In the genomic region with DNA sequence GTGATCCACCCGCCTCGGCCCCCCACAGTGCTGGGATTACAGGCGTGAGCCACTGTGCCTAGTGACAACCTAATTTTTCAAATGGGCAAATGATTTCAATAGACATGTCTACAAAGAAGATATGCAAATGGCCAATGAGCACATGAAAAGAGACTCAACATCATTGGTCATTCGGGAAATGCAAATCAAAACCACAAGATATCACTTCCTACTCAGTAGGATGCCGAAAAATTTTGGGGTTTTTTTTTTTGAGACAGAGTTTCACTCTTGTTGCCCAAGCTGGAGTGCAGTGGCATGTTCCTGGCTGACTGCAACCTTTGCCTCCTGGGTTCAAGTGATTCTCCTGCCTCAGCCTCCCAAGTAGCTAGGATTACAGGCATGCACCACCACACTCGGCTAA, we compare ENCODE assay signal across 11 cellular contexts. TPM values are rescaled to one million over a fixed set of nuclear protein-coding genes. Genes with fewer than 3 reads are reported as not detected.
"Had no signal": no experiment of that assay in that cellular context is flagged by ENCODE, and none has a peak within 500 bp of the region (broad histone marks: within the 10 kb centered on the region; RNA-seq: fewer than 3 reads in every experiment).

No MANE protein-coding gene starts in this region.

RNA-seq across cellular contexts. Expression of a gene that starts 13.1 kb away (rescaled TPM):
- total RNA-seq: activated CD4-positive, alpha-beta memory T cell treated with anti-CD3 and anti-CD28 coated beads for 36 hours; activated CD4-positive, alpha-beta T cell treated with anti-CD3 and anti-CD28 coated beads, Interleukin-2, amount 10 ng/mL, durations not matched to agents 24 days and 14 days; activated CD8-positive, alpha-beta memory T cell treated with anti-CD3 and anti-CD28 coated beads for 36 hours; activated T-cell treated with anti-CD3 and anti-CD28 coated beads, Interleukin-2, amount 50 U/mL, for 4 hours; activated T-cell treated with anti-CD3 and anti-CD28 coated beads, Interleukin-2, amount 50 U/mL, for 72 hours; activated T-helper 1 cell treated with anti-CD3 and anti-CD28 coated beads, Interleukin-12 subunit alpha, Interleukin-12 subunit beta, Interleukin-2, Interleukin-4 antibody, amounts not matched to agents 30 ng/mL and 10 ng/mL and 1 ng/mL, durations not matched to agents 14 hours and 24 hours and 36 hours; activated T-helper 2 cell treated with anti-CD3 and anti-CD28 coated beads, Interferon-gamma antibody, Interleukin-2, Interleukin-4, amounts not matched to agents 10 μg/mL and 5 μg/mL and 100 μg/mL, durations not matched to agents 14 hours and 24 hours and 36 hours; ascending aorta; chondrocyte; T-helper 1 cell treated with Interleukin-12 subunit alpha and Interleukin-12 subunit beta and Interleukin-4 antibody, amounts not matched to agents 30 ng/mL and 1 ng/mL, for 36 hours; T-helper 17 cell had no signal
